1 cellular context compared by ENCODE assay signal in the genomic region with DNA sequence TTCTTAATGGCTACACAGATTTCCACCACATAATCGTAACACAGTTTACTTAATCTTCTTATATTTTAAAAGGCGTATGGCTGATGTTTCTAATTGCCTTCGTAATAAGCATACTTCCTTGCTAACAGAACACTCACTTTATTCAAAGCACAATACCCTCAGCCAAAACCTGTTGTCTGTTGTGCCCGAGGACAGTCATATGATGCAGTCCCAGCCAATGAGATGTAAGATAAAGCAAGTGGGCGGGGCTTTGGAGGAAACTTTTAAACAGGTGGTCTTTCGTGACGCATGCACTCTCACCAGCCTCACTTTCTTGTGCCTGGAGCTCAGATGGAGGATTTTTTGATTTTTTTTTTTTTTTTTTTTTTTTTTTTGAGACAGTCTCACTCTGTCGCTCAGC.
TF ChIP-seq lines count a peak whose summit lies in the region.

No MANE protein-coding gene starts in this region.

TF ChIP-seq in K562, 482 proteins besides CTCF, POLR2A, EP300 and RAD21 (continued from another document):
- TF ChIP-seq, protein P1, sequence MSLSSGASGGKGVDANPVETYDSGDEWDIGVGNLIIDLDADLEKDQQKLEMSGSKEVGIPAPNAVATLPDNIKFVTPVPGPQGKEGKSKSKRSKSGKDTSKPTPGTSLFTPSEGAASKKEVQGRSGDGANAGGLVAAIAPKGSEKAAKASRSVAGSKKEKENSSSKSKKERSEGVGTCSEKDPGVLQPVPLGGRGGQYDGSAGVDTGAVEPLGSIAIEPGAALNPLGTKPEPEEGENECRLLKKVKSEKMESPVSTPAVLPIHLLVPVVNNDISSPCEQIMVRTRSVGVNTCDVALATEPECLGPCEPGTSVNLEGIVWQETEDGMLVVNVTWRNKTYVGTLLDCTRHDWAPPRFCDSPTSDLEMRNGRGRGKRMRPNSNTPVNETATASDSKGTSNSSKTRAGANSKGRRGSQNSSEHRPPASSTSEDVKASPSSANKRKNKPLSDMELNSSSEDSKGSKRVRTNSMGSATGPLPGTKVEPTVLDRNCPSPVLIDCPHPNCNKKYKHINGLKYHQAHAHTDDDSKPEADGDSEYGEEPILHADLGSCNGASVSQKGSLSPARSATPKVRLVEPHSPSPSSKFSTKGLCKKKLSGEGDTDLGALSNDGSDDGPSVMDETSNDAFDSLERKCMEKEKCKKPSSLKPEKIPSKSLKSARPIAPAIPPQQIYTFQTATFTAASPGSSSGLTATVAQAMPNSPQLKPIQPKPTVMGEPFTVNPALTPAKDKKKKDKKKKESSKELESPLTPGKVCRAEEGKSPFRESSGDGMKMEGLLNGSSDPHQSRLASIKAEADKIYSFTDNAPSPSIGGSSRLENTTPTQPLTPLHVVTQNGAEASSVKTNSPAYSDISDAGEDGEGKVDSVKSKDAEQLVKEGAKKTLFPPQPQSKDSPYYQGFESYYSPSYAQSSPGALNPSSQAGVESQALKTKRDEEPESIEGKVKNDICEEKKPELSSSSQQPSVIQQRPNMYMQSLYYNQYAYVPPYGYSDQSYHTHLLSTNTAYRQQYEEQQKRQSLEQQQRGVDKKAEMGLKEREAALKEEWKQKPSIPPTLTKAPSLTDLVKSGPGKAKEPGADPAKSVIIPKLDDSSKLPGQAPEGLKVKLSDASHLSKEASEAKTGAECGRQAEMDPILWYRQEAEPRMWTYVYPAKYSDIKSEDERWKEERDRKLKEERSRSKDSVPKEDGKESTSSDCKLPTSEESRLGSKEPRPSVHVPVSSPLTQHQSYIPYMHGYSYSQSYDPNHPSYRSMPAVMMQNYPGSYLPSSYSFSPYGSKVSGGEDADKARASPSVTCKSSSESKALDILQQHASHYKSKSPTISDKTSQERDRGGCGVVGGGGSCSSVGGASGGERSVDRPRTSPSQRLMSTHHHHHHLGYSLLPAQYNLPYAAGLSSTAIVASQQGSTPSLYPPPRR (CRISPR knock-in tag; IDR thresholded peaks at IDR 0.05; ENCODE audit: borderline replicate concordance) = no peak
- TF ChIP-seq RFX7 (CRISPR knock-in tag; IDR thresholded peaks at IDR 0.05) (no peak), MXI1 (IDR thresholded peaks at IDR 0.05; ENCODE audit: low read depth, low read length) (no peak), HNRNPL (IDR thresholded peaks at IDR 0.05; ENCODE audit: low read depth, low read length) (no peak), ZNF311 (CRISPR knock-in tag; IDR thresholded peaks at IDR 0.05) (no peak), CCNT2 (IDR thresholded peaks at IDR 0.05; ENCODE audit: borderline replicate concordance, extremely low read depth, insufficient read length, low read depth, low read length) (no peak), ZFPM2 (CRISPR knock-in tag; IDR thresholded peaks at IDR 0.05) (no peak), HNRNPH1 (optimal IDR thresholded peaks at IDR 0.05; ENCODE audit: low read depth, low read length) (no peak), RAD51 (IDR thresholded peaks at IDR 0.05; ENCODE audit: borderline replicate concordance, low read depth) (peak; percentile 32; the same call in 1 of the 2 replicates), EWSR1 (IDR thresholded peaks at IDR 0.05; ENCODE audit: borderline replicate concordance, low read depth, partially characterized antibody) (no peak)
- TF ChIP-seq, protein P2, sequence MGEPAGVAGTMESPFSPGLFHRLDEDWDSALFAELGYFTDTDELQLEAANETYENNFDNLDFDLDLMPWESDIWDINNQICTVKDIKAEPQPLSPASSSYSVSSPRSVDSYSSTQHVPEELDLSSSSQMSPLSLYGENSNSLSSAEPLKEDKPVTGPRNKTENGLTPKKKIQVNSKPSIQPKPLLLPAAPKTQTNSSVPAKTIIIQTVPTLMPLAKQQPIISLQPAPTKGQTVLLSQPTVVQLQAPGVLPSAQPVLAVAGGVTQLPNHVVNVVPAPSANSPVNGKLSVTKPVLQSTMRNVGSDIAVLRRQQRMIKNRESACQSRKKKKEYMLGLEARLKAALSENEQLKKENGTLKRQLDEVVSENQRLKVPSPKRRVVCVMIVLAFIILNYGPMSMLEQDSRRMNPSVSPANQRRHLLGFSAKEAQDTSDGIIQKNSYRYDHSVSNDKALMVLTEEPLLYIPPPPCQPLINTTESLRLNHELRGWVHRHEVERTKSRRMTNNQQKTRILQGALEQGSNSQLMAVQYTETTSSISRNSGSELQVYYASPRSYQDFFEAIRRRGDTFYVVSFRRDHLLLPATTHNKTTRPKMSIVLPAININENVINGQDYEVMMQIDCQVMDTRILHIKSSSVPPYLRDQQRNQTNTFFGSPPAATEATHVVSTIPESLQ (CRISPR knock-in tag; IDR thresholded peaks at IDR 0.05) = no peak
